Comparison of ENCODE assay signal across 1 cellular context in genomic region chrX:49177338-49177833, GRCh38.
TF ChIP-seq lines count a peak whose summit lies in the region.

No MANE protein-coding gene starts in this region.

TF ChIP-seq in K562, 482 proteins besides CTCF, POLR2A, EP300 and RAD21:
- 0 out of 4 replicates have a peak, but pooled peaks of 1 of the 2 experiments have one; percentile 17 for TF ChIP-seq MLLT1 (IDR thresholded peaks at IDR 0.05)
- TF ChIP-seq ZNF512 (tag; IDR thresholded peaks at IDR 0.05) = no peak
- 0 out of 2 replicates have a peak, but pooled peaks have one; percentile 15 for TF ChIP-seq MYNN (IDR thresholded peaks at IDR 0.05)
- TF ChIP-seq MYNN (CRISPR knock-in tag; IDR thresholded peaks at IDR 0.05) = no peak
- TF ChIP-seq NCOA4 (IDR thresholded peaks at IDR 0.05; ENCODE audit: partially characterized antibody) = no peak
- TF ChIP-seq BRD9 (IDR thresholded peaks at IDR 0.05; ENCODE audit: low read depth, partially characterized antibody) = no peak
- 0 out of 2 replicates have a peak, but pooled peaks have one; percentile 14 for TF ChIP-seq CC2D1A (IDR thresholded peaks at IDR 0.05)
- no peak for TF ChIP-seq ZNF175 (CRISPR knock-in tag; IDR thresholded peaks at IDR 0.05; ENCODE audit: low read depth)
- TF ChIP-seq SUPT5H (IDR thresholded peaks at IDR 0.05) = peak; percentile 34; the same call in 1 of the 2 replicates
- no peak for TF ChIP-seq ZKSCAN3 (CRISPR knock-in tag; IDR thresholded peaks at IDR 0.05)
- TF ChIP-seq HCFC1 (IDR thresholded peaks at IDR 0.05; ENCODE audit: low read depth, low read length) = no peak
- TF ChIP-seq ESRRA (IDR thresholded peaks at IDR 0.05; ENCODE audit: borderline replicate concordance, low read depth) = no peak
- peak; percentile 49; the same call in 1 of the 2 replicates for TF ChIP-seq SMC3 (conservative IDR thresholded peaks at IDR 0.05; ENCODE audit: insufficient read depth, low read depth, low read length)
- no peak for TF ChIP-seq CAMTA2 (CRISPR knock-in tag; conservative IDR thresholded peaks at IDR 0.05)
